Comparison of ENCODE assay signal across 2 cellular contexts in the genomic region with DNA sequence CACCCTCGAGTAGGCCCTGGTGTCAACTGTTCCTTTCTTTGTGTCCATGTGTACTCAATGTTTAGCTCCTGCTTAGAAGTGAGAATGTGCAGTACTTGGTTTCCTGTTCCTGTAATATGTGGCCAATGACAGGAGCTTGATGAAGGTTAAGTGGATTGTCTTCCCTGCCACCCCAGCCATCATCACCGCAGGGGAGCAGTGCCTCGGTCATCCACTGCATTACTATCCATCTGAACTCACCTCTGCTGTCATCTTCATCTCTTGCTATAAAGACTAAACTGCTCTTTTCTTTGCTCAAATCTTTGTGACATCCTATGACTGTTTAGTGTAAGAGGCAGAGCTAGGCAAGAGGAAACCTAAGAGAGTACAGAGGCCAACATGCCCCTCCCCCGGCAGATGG.
A peak's percentile ranks its signal among the peaks of the same experiment; 100 is the strongest.
TF ChIP-seq lines count a peak whose summit lies in the region.

No MANE protein-coding gene starts in this region.

TF ChIP-seq in HepG2, 621 proteins besides CTCF, POLR2A, EP300 and RAD21:
- no peak for TF ChIP-seq ZNF615 (CRISPR knock-in tag; IDR thresholded peaks at IDR 0.05; ENCODE audit: borderline replicate concordance)
- TF ChIP-seq, protein P1, sequence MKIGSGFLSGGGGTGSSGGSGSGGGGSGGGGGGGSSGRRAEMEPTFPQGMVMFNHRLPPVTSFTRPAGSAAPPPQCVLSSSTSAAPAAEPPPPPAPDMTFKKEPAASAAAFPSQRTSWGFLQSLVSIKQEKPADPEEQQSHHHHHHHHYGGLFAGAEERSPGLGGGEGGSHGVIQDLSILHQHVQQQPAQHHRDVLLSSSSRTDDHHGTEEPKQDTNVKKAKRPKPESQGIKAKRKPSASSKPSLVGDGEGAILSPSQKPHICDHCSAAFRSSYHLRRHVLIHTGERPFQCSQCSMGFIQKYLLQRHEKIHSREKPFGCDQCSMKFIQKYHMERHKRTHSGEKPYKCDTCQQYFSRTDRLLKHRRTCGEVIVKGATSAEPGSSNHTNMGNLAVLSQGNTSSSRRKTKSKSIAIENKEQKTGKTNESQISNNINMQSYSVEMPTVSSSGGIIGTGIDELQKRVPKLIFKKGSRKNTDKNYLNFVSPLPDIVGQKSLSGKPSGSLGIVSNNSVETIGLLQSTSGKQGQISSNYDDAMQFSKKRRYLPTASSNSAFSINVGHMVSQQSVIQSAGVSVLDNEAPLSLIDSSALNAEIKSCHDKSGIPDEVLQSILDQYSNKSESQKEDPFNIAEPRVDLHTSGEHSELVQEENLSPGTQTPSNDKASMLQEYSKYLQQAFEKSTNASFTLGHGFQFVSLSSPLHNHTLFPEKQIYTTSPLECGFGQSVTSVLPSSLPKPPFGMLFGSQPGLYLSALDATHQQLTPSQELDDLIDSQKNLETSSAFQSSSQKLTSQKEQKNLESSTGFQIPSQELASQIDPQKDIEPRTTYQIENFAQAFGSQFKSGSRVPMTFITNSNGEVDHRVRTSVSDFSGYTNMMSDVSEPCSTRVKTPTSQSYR (CRISPR knock-in tag; IDR thresholded peaks at IDR 0.05; ENCODE audit: borderline replicate concordance), result 0 out of 2 replicates have a peak, but pooled peaks have one; percentile 48

TF ChIP-seq in neural cell, 6 proteins besides CTCF, POLR2A, EP300 and RAD21:
- TF ChIP-seq SMC3 (conservative IDR thresholded peaks at IDR 0.05; ENCODE audit: poor library complexity) (no peak), MXI1 (conservative IDR thresholded peaks at IDR 0.05; ENCODE audit: poor library complexity, severe bottlenecking) (no peak), POLR2AphosphoS5 (IDR thresholded peaks at IDR 0.05) (peak; percentile 77), TAF1 (IDR thresholded peaks at IDR 0.05; ENCODE audit: low read depth) (no peak)
